In the genomic region with DNA sequence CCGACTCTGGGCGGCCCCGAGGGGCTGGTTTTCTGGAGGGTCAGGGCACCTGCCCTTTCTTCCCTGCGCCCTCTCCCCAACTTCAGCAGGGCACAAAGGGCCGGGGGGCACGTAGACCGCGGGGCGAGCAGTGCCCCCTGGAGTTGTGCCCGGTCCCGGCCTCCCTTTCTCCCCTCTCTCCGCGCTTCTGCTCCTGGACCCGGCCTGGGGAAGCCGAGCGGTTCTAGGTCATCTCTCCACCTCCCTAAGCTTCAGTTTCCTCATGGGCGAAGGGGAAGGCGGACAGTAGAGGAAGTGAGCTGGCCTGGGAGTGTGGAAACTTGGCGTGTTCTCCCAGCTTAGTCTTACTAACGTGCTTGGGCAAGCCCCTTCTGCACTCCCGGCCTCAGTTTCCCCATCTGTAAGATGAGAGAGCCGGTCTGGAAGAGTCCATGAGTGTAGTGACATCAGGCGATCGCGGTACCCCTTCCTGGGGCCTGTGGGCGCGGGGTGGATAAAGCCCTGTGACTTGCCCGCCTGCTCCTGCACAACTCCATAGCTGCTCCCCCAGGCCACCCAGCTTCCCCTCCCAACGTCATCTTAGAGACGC, we compare ENCODE assay signal across 8 cellular contexts.
DNase-seq lines count a peak whose midpoint lies in the region; TF ChIP-seq lines count a peak whose summit lies in the region.

No MANE protein-coding gene starts in this region.

- peak overlapping the region; percentile 67 for H3K4me2 ChIP-seq in mesenchymal stem cell (ENCODE audit: low read length, poor library complexity, severe bottlenecking)

- peak overlapping the region; percentile 95 for H2BK5ac ChIP-seq in mesenchymal stem cell (ENCODE audit: low read depth, low read length, poor library complexity, severe bottlenecking)

- H3K27me3 ChIP-seq in mesenchymal stem cell (ENCODE audit: control insufficient read depth in 1 of 2, insufficient read depth in 1 of 2, low read length in 2 of 2) = peaks cover 0 to 6% of the 10 kb centered on the region in 2 experiments
- no peaks in the 10 kb centered on the region for H3K27me3 ChIP-seq in uterus

- no peaks in the 10 kb centered on the region for H3K36me3 ChIP-seq in mesenchymal stem cell (ENCODE audit: control insufficient read depth in 1 of 2, insufficient read depth in 2 of 2, low read depth in 1 of 2, low read length in 2 of 2)
- H3K36me3 ChIP-seq in uterus = no peaks in the 10 kb centered on the region

- TF ChIP-seq POLR2A in uterus (IDR thresholded peaks at IDR 0.05) = no peak

- H3K9me3 ChIP-seq in mesenchymal stem cell (ENCODE audit: control insufficient read depth, low read length) = no peaks in the 10 kb centered on the region
- H3K9me3 ChIP-seq in uterus = no peaks in the 10 kb centered on the region

- H3K79me1 ChIP-seq in mesenchymal stem cell (replicated peaks; ENCODE audit: low read length, poor library complexity, severe bottlenecking) = no peaks in the 10 kb centered on the region

- peak overlapping the region; percentile 99 for H2BK120ac ChIP-seq in mesenchymal stem cell (ENCODE audit: low read depth, low read length)

- peak overlapping the region; percentile 76 for H3K27ac Mint-ChIP-seq in activated naive CD4-positive, alpha-beta T cell treated with anti-CD3 and anti-CD28 coated beads, Interleukin-2, amount 50 U/mL, for 24 hours

- peak overlapping the region; percentile 97 for H4K91ac ChIP-seq in mesenchymal stem cell (ENCODE audit: low read length)

- no peak overlapping the region for H2AFZ ChIP-seq in mesenchymal stem cell (ENCODE audit: low read depth, low read length)

- H2AK5ac ChIP-seq in mesenchymal stem cell (ENCODE audit: low read length, severe bottlenecking) = peak overlapping the region; percentile 91

- no peak for DNase-seq in activated naive CD4-positive, alpha-beta T cell treated with anti-CD3 and anti-CD28 coated beads, Interleukin-2, amount 50 U/mL, for 16 hours
- DNase-seq in choroid plexus epithelial cell (ENCODE audit: low read depth) (peak; percentile 55), mesenchymal stem cell (peak; percentile 53), uterus (peak in 1 of 2 donors; percentile 26), NCI-H187 (lab: John Stamatoyannopoulos, UW) (no peak), activated gamma-delta T cell (lab: John Stamatoyannopoulos, UW) (no peak)
- DNase-seq in activated CD4-positive, CD25-positive, alpha-beta regulatory T cell (lab: John Stamatoyannopoulos, UW) = no peak

- H3K9me3 Mint-ChIP-seq in activated naive CD4-positive, alpha-beta T cell treated with anti-CD3 and anti-CD28 coated beads, Interleukin-2, amount 50 U/mL, for 24 hours = no peaks in the 10 kb centered on the region

- H3K27ac ChIP-seq in mesenchymal stem cell (ENCODE audit: low read length, poor library complexity, severe bottlenecking) = no peak overlapping the region
- H3K27ac ChIP-seq in uterus = peak overlapping the region; percentile 74 to 98

- peak overlapping the region; percentile 75 for H3K9ac ChIP-seq in mesenchymal stem cell (ENCODE audit: low read length)

- peaks cover 2% of the 10 kb centered on the region for H3K36me3 Mint-ChIP-seq in activated naive CD4-positive, alpha-beta T cell treated with anti-CD3 and anti-CD28 coated beads, Interleukin-2, amount 50 U/mL, for 24 hours

- TF ChIP-seq CTCF in choroid plexus epithelial cell (conservative IDR thresholded peaks at IDR 0.05; ENCODE audit: low read depth, low read length) (no peak), uterus (IDR thresholded peaks at IDR 0.05) (no peak)

- peak overlapping the region; percentile 84 for H3K4me3 Mint-ChIP-seq in activated naive CD4-positive, alpha-beta T cell treated with anti-CD3 and anti-CD28 coated beads, Interleukin-2, amount 50 U/mL, for 24 hours

- peak overlapping the region; percentile 80 to 82 for H3K4ac ChIP-seq in mesenchymal stem cell (ENCODE audit: low read depth in 1 of 2, low read length in 2 of 2)

- no peaks in the 10 kb centered on the region for H3K27me3 Mint-ChIP-seq in activated naive CD4-positive, alpha-beta T cell treated with anti-CD3 and anti-CD28 coated beads, Interleukin-2, amount 50 U/mL, for 24 hours

- peak overlapping the region; percentile 40 for H3K4me3 ChIP-seq in choroid plexus epithelial cell (ENCODE audit: low read depth, low read length)
- peak overlapping the region in 1 of 2 experiments; percentile 57 for H3K4me3 ChIP-seq in mesenchymal stem cell (ENCODE audit: insufficient read depth in 1 of 2, low read depth in 1 of 2, low read length in 2 of 2)
- H3K4me3 ChIP-seq in uterus = peak overlapping the region; percentile 7 to 8

- peak overlapping the region; percentile 81 to 96 for H3K18ac ChIP-seq in mesenchymal stem cell (ENCODE audit: low read depth in 1 of 2, low read length in 2 of 2)

- peaks cover 25% of the 10 kb centered on the region for H3K4me1 ChIP-seq in mesenchymal stem cell (ENCODE audit: control insufficient read depth, insufficient read depth, low read depth, low read length)
- peaks cover 0 to 5% of the 10 kb centered on the region in 2 donors for H3K4me1 ChIP-seq in uterus

- H4K8ac ChIP-seq in mesenchymal stem cell (ENCODE audit: low read length) = peak overlapping the region; percentile 93

- H3K4me1 Mint-ChIP-seq in activated naive CD4-positive, alpha-beta T cell treated with anti-CD3 and anti-CD28 coated beads, Interleukin-2, amount 50 U/mL, for 24 hours = peaks cover 45% of the 10 kb centered on the region

- peak overlapping the region in 1 of 2 experiments; percentile 43 for H3K23ac ChIP-seq in mesenchymal stem cell (ENCODE audit: low read length in 2 of 2)

- peak overlapping the region; percentile 90 for H2BK15ac ChIP-seq in mesenchymal stem cell (ENCODE audit: low read depth, poor library complexity, severe bottlenecking)

- intact Hi-C loops in uterus (cut with DNase I; ENCODE audit: low total_unique reads) = loop anchor here (10.0 kb wide), 2 partner anchors 147 to 243 kb away; a partner anchor contains a TSS

- H2BK12ac ChIP-seq in mesenchymal stem cell (ENCODE audit: low read length in 2 of 2) = peak overlapping the region; percentile 91 to 94

- 57% methylated on average over 23 of the region's 30 CpGs for WGBS in mesenchymal stem cell

- peak overlapping the region in 1 of 2 experiments; percentile 78 for H3K14ac ChIP-seq in mesenchymal stem cell (ENCODE audit: low read length in 2 of 2)

Comparison
In these comparisons a context has a peak if more than half of its experiments do, and no peak if none do; other contexts are left out.
1. DNase-seq: peak in choroid plexus epithelial cell (single experiment) and mesenchymal stem cell (single experiment); none in activated naive CD4-positive, alpha-beta T cell treated with anti-CD3 and anti-CD28 coated beads, Interleukin-2, amount 50 U/mL, for 16 hours (single experiment), NCI-H187 (0 of 2), activated gamma-delta T cell (single experiment) and activated CD4-positive, CD25-positive, alpha-beta regulatory T cell (0 of 4).